In genomic region chr2:152200562-152201465, GRCh38 we compare ENCODE assay signal across 8 cellular contexts. TPM values are rescaled to one million over a fixed set of nuclear protein-coding genes. Genes with fewer than 3 reads are reported as not detected.
A peak's percentile ranks its signal among the peaks of the same experiment; 100 is the strongest.
DNase-seq lines count a peak whose midpoint lies in the region; ATAC-seq lines count a peak whose summit lies in the region.

No MANE protein-coding gene starts in this region.

- no peak overlapping the region for H3K4me2 ChIP-seq in mesendoderm (ENCODE audit: low read length)

- no peaks in the 10 kb centered on the region for H3K79me1 ChIP-seq in mesendoderm (ENCODE audit: low read length)

- H3K36me3 ChIP-seq in mesendoderm (ENCODE audit: control insufficient read depth, insufficient read depth, low read length): no peaks in the 10 kb centered on the region

- H3K18ac ChIP-seq in mesendoderm (ENCODE audit: low read length): no peak overlapping the region

- H3K4me1 ChIP-seq in mesendoderm (ENCODE audit: control insufficient read depth, low read depth, low read length): no peaks in the 10 kb centered on the region

- no peak for ATAC-seq in HG02884 (IDR thresholded peaks at IDR 0.05; ENCODE audit: unreplicated experiment)

- peak overlapping the region; percentile 9 for H3K56ac ChIP-seq in mesendoderm (ENCODE audit: low read length)

- no peak overlapping the region for H3K4me3 ChIP-seq in mesendoderm (ENCODE audit: low read length)

- no peak overlapping the region for H3K27ac ChIP-seq in mesendoderm (ENCODE audit: low read depth, low read length)

- no peaks in the 10 kb centered on the region for H3K27me3 ChIP-seq in mesendoderm (ENCODE audit: insufficient read depth, low read length, poor library complexity)

- no peak overlapping the region for H3K23ac ChIP-seq in mesendoderm (ENCODE audit: low read length)

- H3K9ac ChIP-seq in mesendoderm (ENCODE audit: low read length): no peak overlapping the region

- WGBS in mesendoderm (ENCODE audit: extremely low coverage, insufficient coverage, low lambda C conversion rate): no CpG with 5 or more reads among the region's 9 CpGs

- H3K79me2 ChIP-seq in mesendoderm (ENCODE audit: control insufficient read depth, insufficient read depth, low read length): no peaks in the 10 kb centered on the region

- H3K4ac ChIP-seq in mesendoderm (ENCODE audit: low read depth, low read length): no peak overlapping the region

- H2BK5ac ChIP-seq in mesendoderm (ENCODE audit: low read length): no peak overlapping the region

- no peak overlapping the region for H4K5ac ChIP-seq in mesendoderm (ENCODE audit: low read length)

- no peak overlapping the region for H4K8ac ChIP-seq in mesendoderm (ENCODE audit: low read depth, low read length)

- no peak overlapping the region for H2BK120ac ChIP-seq in mesendoderm (ENCODE audit: low read depth, low read length)

- no peak overlapping the region for H2AK5ac ChIP-seq in mesendoderm (ENCODE audit: low read length)

- peak; percentile 1 for DNase-seq in stimulated activated naive CD4-positive, alpha-beta T cell treated with Interleukin-2 at 50 U/mL for 16 hours (lab: John Stamatoyannopoulos, UW)
- DNase-seq in stimulated activated naive CD4-positive, alpha-beta T cell (lab: John Stamatoyannopoulos, UW): no peak
- DNase-seq in OCI-M1 (lab: John Stamatoyannopoulos, UW): peak; percentile 84
- DNase-seq in dermis microvascular lymphatic vessel endothelial cell (ENCODE audit: low read depth in 2 of 2): peak; percentile 30 to 96
- peak; percentile 86 for DNase-seq in mesendoderm
- DNase-seq in NCI-H1436 treated with DMSO at 0.1 percent for 48 hours (lab: John Stamatoyannopoulos, UW): no peak
- DNase-seq in NCI-H524 treated with DMSO at 0.1 percent for 48 hours (lab: John Stamatoyannopoulos, UW): no peak

- no peak overlapping the region for H2BK15ac ChIP-seq in mesendoderm (replicated peaks; ENCODE audit: low read depth)

RNA-seq across cellular contexts. Expression of gene STAM2, which starts 25.3 kb away (rescaled TPM):
- total RNA-seq in dermis microvascular lymphatic vessel endothelial cell: 14.2 and 15.6 TPM in 2 replicates
- 8.4 TPM for polyA plus RNA-seq in mesendoderm (2013, experiment 1 of 2)
- polyA plus RNA-seq in mesendoderm (2013, experiment 2 of 2): 8.8 TPM

Comparison
In these comparisons a context has a peak if more than half of its experiments do, and no peak if none do; other contexts are left out.
1. DNase-seq: peak in stimulated activated naive CD4-positive, alpha-beta T cell treated with Interleukin-2 at 50 U/mL for 16 hours (single experiment), OCI-M1 (single experiment), dermis microvascular lymphatic vessel endothelial cell (2 of 2) and mesendoderm (single experiment); none in stimulated activated naive CD4-positive, alpha-beta T cell (0 of 6), NCI-H1436 treated with DMSO at 0.1 percent for 48 hours (single experiment) and NCI-H524 treated with DMSO at 0.1 percent for 48 hours (single experiment).